ENCODE assay signal across 8 cellular contexts in the genomic region with DNA sequence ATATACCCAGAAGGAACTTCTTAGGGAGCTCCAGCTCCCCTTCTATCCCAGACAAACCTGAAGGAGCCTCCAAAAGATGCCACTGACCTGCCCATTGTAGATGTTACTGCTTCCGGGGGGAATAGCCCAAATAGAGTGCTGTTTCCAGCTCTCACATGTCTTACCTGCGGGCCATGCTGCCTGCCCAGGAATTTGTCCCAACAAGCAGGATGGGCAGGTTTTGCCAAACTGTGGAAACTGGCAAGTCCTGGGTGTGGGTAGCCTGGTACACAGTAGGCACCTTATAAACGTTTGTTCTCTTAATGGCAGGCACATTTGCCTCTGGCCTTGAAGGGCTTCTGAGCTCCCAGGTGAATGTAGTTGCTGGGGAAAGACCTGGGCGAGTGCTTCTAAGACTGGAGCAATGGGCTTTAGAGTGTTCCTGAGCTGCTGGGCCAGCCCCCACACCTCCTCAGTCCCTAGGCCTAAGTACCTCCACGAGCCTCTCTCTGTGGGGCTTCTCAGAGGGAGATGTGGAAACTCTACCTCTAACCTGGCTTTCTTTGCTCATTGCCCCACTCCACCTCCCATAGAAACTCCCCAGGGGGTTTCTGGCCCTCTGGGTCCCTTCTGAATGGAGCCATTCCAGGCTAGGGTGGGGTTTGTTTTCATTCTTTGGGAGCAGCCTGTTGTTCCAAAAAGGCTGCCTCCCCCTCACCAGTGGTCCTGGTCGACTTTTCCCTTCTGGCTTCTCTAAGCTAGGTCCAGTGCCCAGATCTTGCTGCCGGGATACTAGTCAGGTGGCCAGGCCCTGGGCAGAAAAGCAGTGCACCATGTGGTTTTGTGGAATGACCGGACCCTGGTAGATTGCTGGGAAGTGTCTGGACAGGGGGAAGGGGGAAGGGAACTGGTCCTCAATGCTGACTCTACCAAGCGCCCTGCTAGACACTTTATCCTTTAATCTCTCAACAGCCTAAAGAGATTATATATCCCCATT. TPM values are rescaled to one million over a fixed set of nuclear protein-coding genes. Genes with fewer than 3 reads are reported as not detected.
DNase-seq lines count a peak whose midpoint lies in the region; ATAC-seq and TF ChIP-seq lines count a peak whose summit lies in the region.
"Had no signal": no experiment of that assay in that cellular context is flagged by ENCODE, and none has a peak within 500 bp of the region (broad histone marks: within the 10 kb centered on the region; RNA-seq: fewer than 3 reads in every experiment).

No MANE protein-coding gene starts in this region.

- no TSS peak for BruUV-seq in PC-9 (replicated peaks; lab: Mats Ljungman, UMichigan)

- CTCF ChIA-PET in PC-9 (lab: Charles Lee): interaction anchor here (0.8 to 1.1 kb wide), 3 partner anchors 22 to 37 kb away, joined by 3 to 5 read pairs (median 4); a partner anchor contains a TSS

- no peaks in the 10 kb centered on the region for H3K27me3 ChIP-seq in PC-9 (ENCODE audit: insufficient read depth, low read depth)
- H3K27me3 ChIP-seq in transverse colon: no peaks in the 10 kb centered on the region

- in situ Hi-C loops in transverse colon (cut with MboI; ENCODE audit: low pct_ligation_motif_present in 1 of 4, low pct_unique_long_range_greater_than_20kb in 1 of 4, low sequenced_read_pairs in 3 of 4): no loop called here

- H2AFZ ChIP-seq in PC-9: no peak overlapping the region

- H3K36me3 Mint-ChIP-seq in nephron progenitor cell (ENCODE audit: low read depth): no peaks in the 10 kb centered on the region

- DNase-seq in PC-9: peak; percentile 32 to 40
- no peak for DNase-seq in epithelial cell of proximal tubule (ENCODE audit: low read depth)
- DNase-seq in nephron progenitor cell: no peak
- no peak for DNase-seq in transverse colon
- DNase-seq in NCI-H2227 treated with DMSO at 0.1 percent for 48 hours (lab: John Stamatoyannopoulos, UW): no peak
- DNase-seq in left colon: no peak
- DNase-seq: RPMI8226 had no signal

- TF ChIP-seq CTCF in PC-9 (conservative IDR thresholded peaks at IDR 0.05) (no peak), epithelial cell of proximal tubule (conservative IDR thresholded peaks at IDR 0.05; ENCODE audit: low read depth, low read length) (no peak), nephron progenitor cell (IDR thresholded peaks at IDR 0.05) (no peak), transverse colon (IDR thresholded peaks at IDR 0.05) (no peak)

- peak overlapping the region; percentile 48 for H3K27ac Mint-ChIP-seq in nephron progenitor cell

- H3K4me1 ChIP-seq in PC-9 (replicated peaks; ENCODE audit: insufficient read depth) (peaks cover 18% of the 10 kb centered on the region), transverse colon (peaks cover 3 to 77% (median 53%) of the 10 kb centered on the region in 4 donors)

- H3K27me3 Mint-ChIP-seq in nephron progenitor cell (ENCODE audit: low read depth, poor library complexity): no peaks in the 10 kb centered on the region

- peaks cover 51% of the 10 kb centered on the region for H3K4me1 Mint-ChIP-seq in nephron progenitor cell

- peaks cover 6% of the 10 kb centered on the region for H3F3A ChIP-seq in PC-9 (ENCODE audit: insufficient read depth, low read depth)

- H3K9me3 ChIP-seq in PC-9 (ENCODE audit: insufficient read depth, low read depth) (no peaks in the 10 kb centered on the region), transverse colon (no peaks in the 10 kb centered on the region)

- H3K79me2 ChIP-seq in PC-9 (ENCODE audit: low read depth): no peaks in the 10 kb centered on the region

- H3K4me2 ChIP-seq in PC-9: peak overlapping the region; percentile 72

- H3K4me3 Mint-ChIP-seq in nephron progenitor cell: peak overlapping the region; percentile 82

- H3K4me3 ChIP-seq in PC-9 (peak overlapping the region; percentile 47; the same call in 1 of the 2 replicates), epithelial cell of proximal tubule (ENCODE audit: low read depth, low read length) (peak overlapping the region; percentile 71), transverse colon (peak overlapping the region in 1 of 4 donors; percentile 26)

- no peak overlapping the region for H3K27ac ChIP-seq in PC-9
- peak overlapping the region in 3 of 4 donors; percentile 11 to 39 (median 15) for H3K27ac ChIP-seq in transverse colon

- ATAC-seq in left colon (no peak), HG03354 (IDR thresholded peaks at IDR 0.05; ENCODE audit: poor library complexity, severe bottlenecking, unreplicated experiment) (no peak)

- no peaks in the 10 kb centered on the region for H4K20me1 ChIP-seq in PC-9 (ENCODE audit: insufficient read depth)

- H3K36me3 ChIP-seq in PC-9 (ENCODE audit: low read depth) (no peaks in the 10 kb centered on the region), transverse colon (no peaks in the 10 kb centered on the region)

- intact Hi-C loops in PC-9 (cut with micrococcal nuclease; ENCODE audit: unreplicated experiment) (no loop called here), transverse colon (cut with DNase I; ENCODE audit: low total_unique reads) (no loop called here), left colon (cut with DNase I, micrococcal nuclease) (no loop called here)

- WGBS in transverse colon (ENCODE audit: low coverage in 1 of 2), 2 donors: 40 to 74% methylated on average over 1 to 9 of the region's 9 CpGs

- H3K9me2 ChIP-seq in PC-9 (ENCODE audit: insufficient read depth): no peaks in the 10 kb centered on the region

- TF ChIP-seq POLR2A in transverse colon (IDR thresholded peaks at IDR 0.05): no peak

- H3K9me3 Mint-ChIP-seq in nephron progenitor cell: no peaks in the 10 kb centered on the region

- TF ChIP-seq EP300 in transverse colon (IDR thresholded peaks at IDR 0.05; ENCODE audit: low read depth): no peak

- POLR2A ChIA-PET in PC-9 (lab: Charles Lee; ENCODE audit: unreplicated experiment): interaction anchor here (0.6 kb wide), 3 partner anchors 21 to 696 kb away, joined by 4 to 6 read pairs (median 4); no protein-coding TSS in a partner anchor

RNA-seq across cellular contexts. Expression of a gene that starts 37.2 kb away (rescaled TPM):
- 32.8 and 42.5 TPM in 2 replicates for total RNA-seq in PC-9 (2021)
- total RNA-seq in epithelial cell of proximal tubule: 26.5 and 30.5 TPM in 2 replicates
- 100 to 1,000 TPM; 124 to 283 (median 210) TPM for total RNA-seq in transverse colon
- 100 to 1,000 TPM; 102 to 142 TPM for total RNA-seq in left colon

RNA-seq across cellular contexts. Expression of a gene that starts 43.0 kb away (rescaled TPM):
- 15.7 and 17.4 TPM in 2 replicates for total RNA-seq in PC-9 (2021)
- 2.6 and 11.8 TPM in 2 replicates for total RNA-seq in epithelial cell of proximal tubule
- 10 to 100 TPM; 11.6 to 46.7 (median 35.2) TPM for total RNA-seq in transverse colon
- total RNA-seq in left colon: 10 to 100 TPM in 1 of 2 donors, 1 to 10 TPM in 1; 8.1 to 21.9 TPM

Comparison
In these comparisons a context has a peak if more than half of its experiments do, and no peak if none do; other contexts are left out.
1. DNase-seq: peak in PC-9 (2 of 2); none in epithelial cell of proximal tubule (single experiment), nephron progenitor cell (single experiment), transverse colon (single experiment), NCI-H2227 treated with DMSO at 0.1 percent for 48 hours (single experiment) and left colon (0 of 2).